In the genomic region with DNA sequence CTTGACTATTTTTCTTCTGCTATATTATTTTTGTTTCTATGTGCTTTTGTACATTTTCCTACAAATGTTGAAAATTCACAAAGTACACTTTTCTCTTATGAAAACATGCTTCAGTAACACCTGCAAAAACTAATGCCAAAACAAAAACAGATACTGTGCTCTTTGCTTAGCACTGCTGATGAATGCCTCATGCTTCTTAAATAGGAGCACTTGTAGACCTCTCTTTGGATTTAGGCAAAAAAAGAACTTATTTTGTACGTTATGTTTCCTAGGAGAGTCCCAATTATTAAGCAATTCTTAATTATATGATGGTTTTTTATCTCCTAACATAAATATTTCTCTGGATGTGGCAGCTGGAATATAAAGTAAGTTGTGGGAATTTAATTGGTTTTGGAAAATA, we compare ENCODE assay signal across 19 cellular contexts.
"Had no signal": no experiment of that assay in that cellular context is flagged by ENCODE, and none has a peak within 500 bp of the region (broad histone marks: within the 10 kb centered on the region; RNA-seq: fewer than 3 reads in every experiment).

No MANE protein-coding gene starts in this region.

- ATAC-seq: gastrocnemius medialis; left ventricle myocardium superior; mucosa of descending colon; stimulated activated effector memory CD8-positive, alpha-beta T cell treated with anti-CD3 and anti-CD28 coated beads, Interleukin-12 subunit alpha, Interleukin-12 subunit beta, amount 100 ng/mL, for 72 hours; stimulated activated naive CD8-positive, alpha-beta T cell treated with anti-CD3 and anti-CD28 coated beads, Interleukin-15, amount 100 ng/mL, for 72 hours had no signal

- H3K36me3 Mint-ChIP-seq: activated CD4-positive, alpha-beta memory T cell treated with anti-CD3 and anti-CD28 coated beads for 36 hours; memory B cell; neural progenitor cell; stimulated activated effector memory CD8-positive, alpha-beta T cell treated with anti-CD3 and anti-CD28 coated beads, Interleukin-12 subunit alpha, Interleukin-12 subunit beta, amount 100 ng/mL, for 72 hours had no signal

- H3K27ac Mint-ChIP-seq: activated CD4-positive, alpha-beta memory T cell treated with anti-CD3 and anti-CD28 coated beads for 36 hours; activated naive CD4-positive, alpha-beta T cell treated with anti-CD3 and anti-CD28 coated beads for 36 hours; memory B cell; neural progenitor cell; stimulated activated effector memory CD8-positive, alpha-beta T cell treated with anti-CD3 and anti-CD28 coated beads, Interleukin-12 subunit alpha, Interleukin-12 subunit beta, amount 100 ng/mL, for 72 hours; stimulated activated naive CD8-positive, alpha-beta T cell treated with anti-CD3 and anti-CD28 coated beads, Interleukin-15, amount 100 ng/mL, for 72 hours had no signal

- H3K4me3 ChIP-seq: body of pancreas, gastrocnemius medialis, mucosa of descending colon, neural progenitor cell, prostate gland, suprapubic skin, transverse colon had no signal

- DNase-seq: activated CD4-positive, alpha-beta memory T cell treated with anti-CD3 and anti-CD28 coated beads for 36 hours; activated CD4-positive, alpha-beta T cell treated with anti-CD3 and anti-CD28 coated beads for 48 hours; activated effector memory CD4-positive, alpha-beta T cell treated with Interleukin-2 at 50 U/mL for 16 hours; activated naive CD4-positive, alpha-beta T cell treated with anti-CD3 and anti-CD28 coated beads for 36 hours; activated T-cell treated with anti-CD3 and anti-CD28 coated beads, Interleukin-2, amount 50 U/mL, for 48 hours; body of pancreas; caudate nucleus; effector memory CD4-positive, alpha-beta T cell; gastrocnemius medialis; hippocampal formation; left ventricle myocardium superior; mucosa of descending colon; stimulated activated naive CD8-positive, alpha-beta T cell treated with anti-CD3 and anti-CD28 coated beads, Interleukin-15, amount 100 ng/mL, for 72 hours; transverse colon had no signal

- H3K4me3 Mint-ChIP-seq: activated CD4-positive, alpha-beta memory T cell treated with anti-CD3 and anti-CD28 coated beads for 36 hours; activated naive CD4-positive, alpha-beta T cell treated with anti-CD3 and anti-CD28 coated beads for 36 hours; memory B cell; neural progenitor cell; stimulated activated effector memory CD8-positive, alpha-beta T cell treated with anti-CD3 and anti-CD28 coated beads, Interleukin-12 subunit alpha, Interleukin-12 subunit beta, amount 100 ng/mL, for 72 hours; stimulated activated naive CD8-positive, alpha-beta T cell treated with anti-CD3 and anti-CD28 coated beads, Interleukin-15, amount 100 ng/mL, for 72 hours had no signal

- H3K4me1 Mint-ChIP-seq: memory B cell; neural progenitor cell; stimulated activated effector memory CD8-positive, alpha-beta T cell treated with anti-CD3 and anti-CD28 coated beads, Interleukin-12 subunit alpha, Interleukin-12 subunit beta, amount 100 ng/mL, for 72 hours; stimulated activated naive CD8-positive, alpha-beta T cell treated with anti-CD3 and anti-CD28 coated beads, Interleukin-15, amount 100 ng/mL, for 72 hours had no signal

- H3K27ac ChIP-seq: gastrocnemius medialis, neural progenitor cell, transverse colon had no signal

- H3K9me3 Mint-ChIP-seq: activated CD4-positive, alpha-beta memory T cell treated with anti-CD3 and anti-CD28 coated beads for 36 hours; memory B cell; neural progenitor cell; stimulated activated effector memory CD8-positive, alpha-beta T cell treated with anti-CD3 and anti-CD28 coated beads, Interleukin-12 subunit alpha, Interleukin-12 subunit beta, amount 100 ng/mL, for 72 hours; stimulated activated naive CD8-positive, alpha-beta T cell treated with anti-CD3 and anti-CD28 coated beads, Interleukin-15, amount 100 ng/mL, for 72 hours had no signal

- H3K9me3 ChIP-seq: body of pancreas, gastrocnemius medialis, mucosa of descending colon, prostate gland, suprapubic skin, transverse colon had no signal

- H3K4me1 ChIP-seq: gastrocnemius medialis, neural progenitor cell, prostate gland, suprapubic skin, transverse colon had no signal

- H3K27me3 Mint-ChIP-seq: activated CD4-positive, alpha-beta memory T cell treated with anti-CD3 and anti-CD28 coated beads for 36 hours; memory B cell; stimulated activated naive CD8-positive, alpha-beta T cell treated with anti-CD3 and anti-CD28 coated beads, Interleukin-15, amount 100 ng/mL, for 72 hours had no signal

- H3K27me3 ChIP-seq: body of pancreas, gastrocnemius medialis, neural progenitor cell, suprapubic skin, transverse colon had no signal

- H3K36me3 ChIP-seq: gastrocnemius medialis, neural progenitor cell, prostate gland, suprapubic skin, transverse colon had no signal
